Comparison of ENCODE assay signal across 14 cellular contexts in genomic region chr5:172185096-172185461, GRCh38. TPM values are rescaled to one million over a fixed set of nuclear protein-coding genes. Genes with fewer than 3 reads are reported as not detected.
DNase-seq lines count a peak whose midpoint lies in the region; ATAC-seq, FAIRE-seq and TF ChIP-seq lines count a peak whose summit lies in the region.
"Had no signal": no experiment of that assay in that cellular context is flagged by ENCODE, and none has a peak within 500 bp of the region (broad histone marks: within the 10 kb centered on the region; RNA-seq: fewer than 3 reads in every experiment).

No MANE protein-coding gene starts in this region.

- CTCF ChIA-PET in activated B cell treated with CpG ODN at 0.5 μM for 24 hours (lab: Charles Lee), result interaction anchor here (1.2 to 5.7 kb wide), 4 partner anchors 11 to 98 kb away, joined by 3 to 74 read pairs (median 32); partner anchors contain the start of gene UBTD2

- 70 to 79% (median 77%) methylated on average over 10 of the region's 10 CpGs for WGBS in heart left ventricle, 4 donors
- 55% methylated on average over 10 of the region's 10 CpGs for WGBS in thymus

- H3K4me3 ChIP-seq in heart left ventricle (peak overlapping the region in 7 of 12 donors; percentile 4 to 97 (median 87)), keratinocyte (ENCODE audit: control insufficient read depth in 2 of 3, extremely low read depth in 1 of 3, insufficient read depth in 2 of 3, low read depth in 1 of 3, low read length in 3 of 3) (no peak overlapping the region), thymus (ENCODE audit: low read length) (no peak overlapping the region)

- H3K4me3 Mint-ChIP-seq in activated B cell treated with CpG ODN at 0.5 μM for 24 hours, result peak overlapping the region; percentile 100

- peaks cover 67% of the 10 kb centered on the region for H3K4me1 Mint-ChIP-seq in activated B cell treated with CpG ODN at 0.5 μM for 24 hours

- H3K27me3 ChIP-seq in heart left ventricle (no peaks in the 10 kb centered on the region), keratinocyte (ENCODE audit: control insufficient read depth, extremely low read depth, insufficient read depth, low read length) (no peaks in the 10 kb centered on the region), thymus (ENCODE audit: control insufficient read depth, insufficient read depth) (no peaks in the 10 kb centered on the region)
- H3K27me3 ChIP-seq: BE2C had no signal

- H3K9me3 ChIP-seq in heart left ventricle (no peaks in the 10 kb centered on the region), keratinocyte (ENCODE audit: control insufficient read depth, low read depth, low read length) (no peaks in the 10 kb centered on the region), thymus (ENCODE audit: control insufficient read depth) (no peaks in the 10 kb centered on the region)
- H3K9me3 ChIP-seq: BE2C had no signal

- H3K4me1 ChIP-seq in heart left ventricle, result peaks cover 3 to 63% (median 28%) of the 10 kb centered on the region in 12 donors
- H3K4me1 ChIP-seq in keratinocyte (ENCODE audit: control insufficient read depth, extremely low read depth, insufficient read depth, low read length), result peaks cover 20% of the 10 kb centered on the region
- peaks cover 19% of the 10 kb centered on the region for H3K4me1 ChIP-seq in thymus (ENCODE audit: control insufficient read depth, insufficient read depth, low read length)
- H3K4me1 ChIP-seq: BE2C had no signal

- no peak overlapping the region for H2AFZ ChIP-seq in keratinocyte (ENCODE audit: control insufficient read depth, low read length)

- POLR2A ChIA-PET in activated B cell treated with CpG ODN at 0.5 μM for 24 hours (lab: Charles Lee), result interaction anchor here (0.8 to 8.4 kb wide), 6 partner anchors 10 to 178 kb away, joined by 3 to 184 read pairs (median 26); no protein-coding TSS in a partner anchor

- dilution Hi-C loops in keratinocyte (cut with MboI; ENCODE audit: extremely low pct_ligation_motif_present, low sequenced_read_pairs), result no loop called here

- H3K27me3 Mint-ChIP-seq in activated B cell treated with CpG ODN at 0.5 μM for 24 hours, result no peaks in the 10 kb centered on the region

- H4K20me1 ChIP-seq in keratinocyte (ENCODE audit: control insufficient read depth, extremely low read depth, insufficient read depth, low read length), result peaks cover 5% of the 10 kb centered on the region

- TF ChIP-seq POLR2A in heart left ventricle (IDR thresholded peaks at IDR 0.05), result no peak

- intact Hi-C loops in heart left ventricle (cut with DNase I) (loop anchor here (5.0 to 10.0 kb wide), 10 partner anchors 63 to 280 kb away; partner anchors contain the start of genes UBTD2 (in 3 of the 10) and FBXW11 (in 1 of the 10)), left ventricle myocardium superior (cut with micrococcal nuclease) (no loop called here), activated B cell treated with CpG ODN at 0.5 μM for 24 hours (cut with micrococcal nuclease) (loop anchor here (5.0 to 10.0 kb wide), 4 partner anchors 128 to 798 kb away; partner anchors contain the start of genes DUSP1, NPM1 and RPL26L1)

- H3K27ac Mint-ChIP-seq in activated B cell treated with CpG ODN at 0.5 μM for 24 hours, result peak overlapping the region; percentile 97

- FAIRE-seq in keratinocyte (lab: Jason Lieb, UNC), result no peak

- no peaks in the 10 kb centered on the region for H3K9me3 Mint-ChIP-seq in activated B cell treated with CpG ODN at 0.5 μM for 24 hours

- peak overlapping the region; percentile 97 for H3K4me2 ChIP-seq in keratinocyte (ENCODE audit: control insufficient read depth, extremely low read depth, insufficient read depth, low read depth, low read length)

- H3K36me3 Mint-ChIP-seq in activated B cell treated with CpG ODN at 0.5 μM for 24 hours (ENCODE audit: low read depth), result peaks cover 43% of the 10 kb centered on the region

- DNase-seq in heart left ventricle, result no peak
- DNase-seq in left ventricle myocardium superior, result no peak
- no peak for DNase-seq in activated B cell treated with CpG ODN at 0.5 μM for 24 hours
- DNase-seq in keratinocyte (ENCODE audit: low read depth, low spot score), result no peak
- DNase-seq in left lobe of liver (ENCODE audit: low spot score), result no peak
- DNase-seq in hypothalamus (lab: John Stamatoyannopoulos, UW), result no peak
- no peak for DNase-seq in SHP77 (lab: John Stamatoyannopoulos, UW)
- DNase-seq: BE2C, IMR-90 had no signal

- H3K9me1 ChIP-seq in keratinocyte (ENCODE audit: control insufficient read depth, extremely low read depth, insufficient read depth, low read length), result peaks cover 2% of the 10 kb centered on the region

- H3K9ac ChIP-seq in keratinocyte (ENCODE audit: control insufficient read depth, extremely low read depth, insufficient read depth, low read length), result no peak overlapping the region

- TF ChIP-seq CTCF in heart left ventricle (IDR thresholded peaks at IDR 0.05) (no peak), activated B cell treated with CpG ODN at 0.5 μM for 24 hours (IDR thresholded peaks at IDR 0.05) (no peak), keratinocyte (optimal IDR thresholded peaks at IDR 0.05 in 1 of 3, IDR thresholded peaks at IDR 0.05 in 1 of 3, conservative IDR thresholded peaks at IDR 0.05 in 1 of 3; ENCODE audit: extremely low read depth in 1 of 3, insufficient read depth in 2 of 3, low read length in 3 of 3) (no peak)

- H3K27ac ChIP-seq in heart left ventricle (peak overlapping the region in 10 of 12 donors; percentile 1 to 98 (median 92)), keratinocyte (ENCODE audit: control insufficient read depth, insufficient read depth, low read length) (no peak overlapping the region), thymus (ENCODE audit: low read depth) (peak overlapping the region; percentile 77)

- no peak for ATAC-seq in heart left ventricle
- no peak for ATAC-seq in left ventricle myocardium superior
- ATAC-seq in activated B cell treated with CpG ODN at 0.5 μM for 24 hours (ENCODE audit: low read depth), result no peak
- no peak for ATAC-seq in left lobe of liver

- peaks cover 56% of the 10 kb centered on the region for H3K79me2 ChIP-seq in keratinocyte (ENCODE audit: control insufficient read depth, insufficient read depth, low read length)

- H3K36me3 ChIP-seq in heart left ventricle (peaks cover 0 to 13% (median 0%) of the 10 kb centered on the region in 9 donors), keratinocyte (ENCODE audit: control insufficient read depth in 2 of 2, extremely low read depth in 1 of 2, insufficient read depth in 2 of 2, low read length in 2 of 2) (peaks cover 3% of the 10 kb centered on the region in 2 experiments), thymus (ENCODE audit: control insufficient read depth, insufficient read depth) (peaks cover 7% of the 10 kb centered on the region)
- H3K36me3 ChIP-seq: BE2C had no signal

RNA-seq across cellular contexts. Expression of gene STK10, which starts 2.9 kb away (rescaled TPM):
- total RNA-seq in heart left ventricle (10 to 100 TPM in 5 of 9 donors, 1 to 10 TPM in 4; 5.5 to 52.9 (median 10.3) TPM), left ventricle myocardium superior (6.9 TPM), activated B cell treated with CpG ODN at 0.5 μM for 24 hours (233 and 276 TPM in 2 replicates), left lobe of liver (9.1 TPM)
- polyA plus RNA-seq in heart left ventricle (10 to 100 TPM in 1 of 2 donors, 1 to 10 TPM in 1; 5.7 to 10.2 TPM), keratinocyte (13.3 to 22.7 TPM (median 19.8 TPM) in 3 replicates), thymus (44.9 TPM)
- polyA plus RNA-seq in keratinocyte (2011; ENCODE audit: low read depth), result 15.0 TPM
- 13.2 and 18.0 TPM in 2 replicates for polyA plus RNA-seq in keratinocyte (2011; cell fraction: cytosol; rRNA removed)
- 54.7 and 65.4 TPM in 2 replicates for polyA plus RNA-seq in keratinocyte (2011; cell fraction: nucleus; rRNA removed)
- polyA plus RNA-seq in keratinocyte (2012; ENCODE audit: low replicate concordance), result 15.3 and 32.5 TPM in 2 replicates
- polyA minus RNA-seq in keratinocyte, result 28.7 to 110 TPM (median 46.6 TPM) in 3 replicates
- polyA minus RNA-seq in keratinocyte (2011; cell fraction: cytosol; rRNA and poly(A)+ RNA removed), result 36.4 TPM
- polyA minus RNA-seq in keratinocyte (2011; cell fraction: nucleus; rRNA and poly(A)+ RNA removed), result 47.3 and 72.0 TPM in 2 replicates

RNA-seq across cellular contexts. Expression of gene EFCAB9, which starts 8.9 kb away (rescaled TPM):
- total RNA-seq in heart left ventricle (not detected), left ventricle myocardium superior (not detected), activated B cell treated with CpG ODN at 0.5 μM for 24 hours (not detected in 2 replicates), left lobe of liver (not detected)
- polyA plus RNA-seq in heart left ventricle (not detected), keratinocyte (not detected in 3 replicates), thymus (not detected)
- polyA plus RNA-seq in keratinocyte (2011; ENCODE audit: low read depth), result not detected
- polyA plus RNA-seq in keratinocyte (2011; cell fraction: cytosol; rRNA removed), result not detected in 2 replicates
- polyA plus RNA-seq in keratinocyte (2011; cell fraction: nucleus; rRNA removed), result not detected in 2 replicates
- polyA plus RNA-seq in keratinocyte (2012; ENCODE audit: low replicate concordance), result not detected in 2 replicates
- not detected in 3 replicates for polyA minus RNA-seq in keratinocyte
- polyA minus RNA-seq in keratinocyte (2011; cell fraction: cytosol; rRNA and poly(A)+ RNA removed), result not detected
- not detected in 2 replicates for polyA minus RNA-seq in keratinocyte (2011; cell fraction: nucleus; rRNA and poly(A)+ RNA removed)
- total RNA-seq: IMR-90; liver; NCI-H460; T-helper 1 cell treated with Interleukin-12 subunit alpha and Interleukin-12 subunit beta and Interleukin-4 antibody, amounts not matched to agents 30 ng/mL and 1 ng/mL, for 36 hours had no signal
- polyA plus RNA-seq: esophagus, IMR-90, liver had no signal

Comparison
In these comparisons a context has a peak if more than half of its experiments do, and no peak if none do; other contexts are left out.
1. H3K4me3 ChIP-seq: peak in heart left ventricle (7 of 12); none in keratinocyte (0 of 3) and thymus (single experiment).